22 cellular contexts compared by ENCODE assay signal in genomic region chr6:7454696-7455095, GRCh38.
"Had no signal": no experiment of that assay in that cellular context is flagged by ENCODE, and none has a peak within 500 bp of the region (broad histone marks: within the 10 kb centered on the region; RNA-seq: fewer than 3 reads in every experiment).

No MANE protein-coding gene starts in this region.

- H3K4me3 ChIP-seq: gastrocnemius medialis, psoas muscle, sigmoid colon, thoracic aorta, vagina had no signal

- H3K36me3 ChIP-seq: gastrocnemius medialis, sigmoid colon, thoracic aorta, vagina had no signal

- H3K27ac ChIP-seq: gastrocnemius medialis, parathyroid adenoma, psoas muscle, sigmoid colon, thoracic aorta, vagina had no signal

- H3K27me3 ChIP-seq: gastrocnemius medialis, sigmoid colon, vagina had no signal

- H3K79me2 ChIP-seq: parathyroid adenoma had no signal

- H3K9me3 ChIP-seq: gastrocnemius medialis, psoas muscle, sigmoid colon, thoracic aorta, vagina had no signal

- DNase-seq: activated CD4-positive, alpha-beta memory T cell treated with anti-CD3 and anti-CD28 coated beads for 36 hours; activated CD4-positive, alpha-beta T cell treated with anti-CD3 and anti-CD28 coated beads for 48 hours; activated CD8-positive, alpha-beta memory T cell treated with anti-CD3 and anti-CD28 coated beads, Interleukin-2, amount 50 U/mL, for 48 hours; activated gamma-delta T cell; activated naive CD8-positive, alpha-beta T cell treated with anti-CD3 and anti-CD28 coated beads, Interleukin-2, amount 50 U/mL, for 24 hours; activated T-cell treated with anti-CD3 and anti-CD28 coated beads, Interleukin-2, amount 50 U/mL, for 24 hours; amygdala; effector CD8-positive, alpha-beta T cell; gastrocnemius medialis; glutamatergic neuron; left cardiac atrium; left ventricle myocardium superior; naive B cell; nucleus accumbens; psoas muscle; sigmoid colon; small intestine; stimulated activated CD4-positive, alpha-beta T cell treated with anti-CD3 and anti-CD28 coated beads, Interleukin-4, amount 100 ng/mL, for 24 hours; T-helper 1 cell had no signal

- H2AFZ ChIP-seq: parathyroid adenoma had no signal

- H3K4me1 ChIP-seq: gastrocnemius medialis, parathyroid adenoma, psoas muscle, sigmoid colon, vagina had no signal
